Comparison of ENCODE assay signal across 29 cellular contexts in genomic region chr2:239666855-239667376, GRCh38.
DNase-seq lines count a peak whose midpoint lies in the region; ATAC-seq and TF ChIP-seq lines count a peak whose summit lies in the region.
"Had no signal": no experiment of that assay in that cellular context is flagged by ENCODE, and none has a peak within 500 bp of the region (broad histone marks: within the 10 kb centered on the region; RNA-seq: fewer than 3 reads in every experiment).

No MANE protein-coding gene starts in this region.

- H2AFZ ChIP-seq in smooth muscle cell (ENCODE audit: low read depth): no peak overlapping the region

- no peak overlapping the region for H3K27ac ChIP-seq in esophagus muscularis mucosa (replicated peaks in 1 of 4)
- H3K27ac ChIP-seq in testis: no peak overlapping the region
- no peak overlapping the region for H3K27ac ChIP-seq in smooth muscle cell (ENCODE audit: low read depth)
- H3K27ac ChIP-seq: cardiac muscle cell, colonic mucosa, WERI-Rb-1 had no signal

- no peaks in the 10 kb centered on the region for H3K79me2 ChIP-seq in smooth muscle cell (ENCODE audit: low read depth)

- H3K36me3 ChIP-seq in esophagus muscularis mucosa: no peaks in the 10 kb centered on the region
- H3K36me3 ChIP-seq in testis (ENCODE audit: low read depth, missing control alignments): no peaks in the 10 kb centered on the region
- no peaks in the 10 kb centered on the region for H3K36me3 ChIP-seq in smooth muscle cell (ENCODE audit: low read depth)
- H3K36me3 ChIP-seq: cardiac muscle cell, colonic mucosa, WERI-Rb-1 had no signal

- H3K9ac ChIP-seq in smooth muscle cell (ENCODE audit: low read depth): no peak overlapping the region

- intact Hi-C loops in esophagus muscularis mucosa (cut with DNase I) (no loop called here), testis (cut with DNase I; ENCODE audit: low total_unique reads) (no loop called here)

- H3K4me1 Mint-ChIP-seq in activated T-cell treated with anti-CD3 and anti-CD28 coated beads, Interleukin-2, amount 50 U/mL, for 24 hours (ENCODE audit: low read depth): no peaks in the 10 kb centered on the region
- no peaks in the 10 kb centered on the region for H3K4me1 Mint-ChIP-seq in activated T-cell treated with anti-CD3 and anti-CD28 coated beads, Interleukin-2, amount 50 U/mL, for 4 hours (ENCODE audit: low read depth)
- H3K4me1 Mint-ChIP-seq: activated CD4-positive, alpha-beta T cell treated with anti-CD3 and anti-CD28 coated beads, Interleukin-2, amount 10 ng/mL, durations not matched to agents 7 days and 5 days; activated T-helper 17 cell treated with anti-CD3 and anti-CD28 coated beads, Interleukin-2, amount 50 U/mL, for 72 hours; IgD-negative memory B cell; memory B cell had no signal

- H3K4me1 ChIP-seq in esophagus muscularis mucosa: peaks cover 0 to 7% (median 3%) of the 10 kb centered on the region in 4 donors
- peaks cover 6% of the 10 kb centered on the region for H3K4me1 ChIP-seq in testis
- no peaks in the 10 kb centered on the region for H3K4me1 ChIP-seq in smooth muscle cell (ENCODE audit: low read depth)
- H3K4me1 ChIP-seq: colonic mucosa had no signal

- no peak overlapping the region for H3K4me2 ChIP-seq in smooth muscle cell

- TF ChIP-seq POLR2A in esophagus muscularis mucosa (IDR thresholded peaks at IDR 0.05; ENCODE audit: low read depth) (no peak), testis (IDR thresholded peaks at IDR 0.05) (no peak)

- H3K27me3 ChIP-seq in esophagus muscularis mucosa: peaks cover 0 to 23% (median 0%) of the 10 kb centered on the region in 4 donors
- no peaks in the 10 kb centered on the region for H3K27me3 ChIP-seq in testis
- H3K27me3 ChIP-seq in smooth muscle cell (ENCODE audit: low read depth): peaks cover 2% of the 10 kb centered on the region
- H3K27me3 ChIP-seq: cardiac muscle cell, colonic mucosa had no signal

- no peak overlapping the region for H3K4me3 ChIP-seq in esophagus muscularis mucosa
- no peak overlapping the region for H3K4me3 ChIP-seq in testis
- no peak overlapping the region for H3K4me3 ChIP-seq in smooth muscle cell
- H3K4me3 ChIP-seq: cardiac muscle cell, colonic mucosa had no signal

- H3K4me3 Mint-ChIP-seq in activated T-cell treated with anti-CD3 and anti-CD28 coated beads, Interleukin-2, amount 50 U/mL, for 24 hours: no peak overlapping the region
- H3K4me3 Mint-ChIP-seq in activated T-cell treated with anti-CD3 and anti-CD28 coated beads, Interleukin-2, amount 50 U/mL, for 4 hours: no peak overlapping the region
- H3K4me3 Mint-ChIP-seq: activated CD4-positive, alpha-beta T cell treated with anti-CD3 and anti-CD28 coated beads, Interleukin-2, amount 10 ng/mL, durations not matched to agents 7 days and 5 days; activated naive CD8-positive, alpha-beta T cell; activated T-helper 17 cell treated with anti-CD3 and anti-CD28 coated beads, Interleukin-2, amount 50 U/mL, for 72 hours; CD8-positive, alpha-beta T cell; effector memory CD8-positive, alpha-beta T cell; IgD-negative memory B cell; memory B cell; neural crest cell had no signal

- no peak for TF ChIP-seq EP300 in esophagus muscularis mucosa (IDR thresholded peaks at IDR 0.05)

- no peaks in the 10 kb centered on the region for H4K20me1 ChIP-seq in smooth muscle cell (ENCODE audit: low read depth)

- H3K9me3 Mint-ChIP-seq in activated T-cell treated with anti-CD3 and anti-CD28 coated beads, Interleukin-2, amount 50 U/mL, for 24 hours: no peaks in the 10 kb centered on the region
- no peaks in the 10 kb centered on the region for H3K9me3 Mint-ChIP-seq in activated T-cell treated with anti-CD3 and anti-CD28 coated beads, Interleukin-2, amount 50 U/mL, for 4 hours
- H3K9me3 Mint-ChIP-seq: activated CD4-positive, alpha-beta T cell treated with anti-CD3 and anti-CD28 coated beads, Interleukin-2, amount 10 ng/mL, durations not matched to agents 7 days and 5 days; activated T-helper 17 cell treated with anti-CD3 and anti-CD28 coated beads, Interleukin-2, amount 50 U/mL, for 72 hours; CD8-positive, alpha-beta T cell; effector memory CD8-positive, alpha-beta T cell; IgD-negative memory B cell; memory B cell; neural crest cell had no signal

- H3F3A ChIP-seq in smooth muscle cell (ENCODE audit: low read depth): no peaks in the 10 kb centered on the region

- peaks cover 14% of the 10 kb centered on the region for H3K27me3 Mint-ChIP-seq in activated T-cell treated with anti-CD3 and anti-CD28 coated beads, Interleukin-2, amount 50 U/mL, for 24 hours
- peaks cover 12% of the 10 kb centered on the region for H3K27me3 Mint-ChIP-seq in activated T-cell treated with anti-CD3 and anti-CD28 coated beads, Interleukin-2, amount 50 U/mL, for 4 hours (ENCODE audit: low read depth)

- no peak for ATAC-seq in activated T-cell treated with anti-CD3 and anti-CD28 coated beads, Interleukin-2, amount 50 U/mL, for 4 hours
- ATAC-seq: activated T-helper 17 cell treated with anti-CD3 and anti-CD28 coated beads, Interleukin-2, amount 50 U/mL, for 72 hours; CD8-positive, alpha-beta T cell; effector memory CD8-positive, alpha-beta T cell; left colon; right cardiac atrium; Right ventricle myocardium inferior had no signal

- H3K9me3 ChIP-seq in esophagus muscularis mucosa (no peaks in the 10 kb centered on the region), testis (no peaks in the 10 kb centered on the region), smooth muscle cell (replicated peaks; ENCODE audit: low read depth) (no peaks in the 10 kb centered on the region)
- H3K9me3 ChIP-seq: colonic mucosa had no signal

- peak; percentile 14 for DNase-seq in activated T-cell treated with anti-CD3 and anti-CD28 coated beads, Interleukin-2, amount 50 U/mL, for 24 hours
- DNase-seq in activated T-cell treated with anti-CD3 and anti-CD28 coated beads, Interleukin-2, amount 50 U/mL, for 48 hours: no peak
- DNase-seq in NCI-H2171 treated with DMSO at 0.1 percent for 48 hours (lab: John Stamatoyannopoulos, UW) (peak; percentile 84), esophagus muscularis mucosa (ENCODE audit: extremely low spot score) (peak; percentile 75), testis (peak; percentile 19), GDM1 (lab: John Stamatoyannopoulos, UW) (no peak), smooth muscle cell (lab: John Stamatoyannopoulos, UW; ENCODE audit: unreplicated experiment) (no peak)
- no peak for DNase-seq in activated T-cell treated with anti-CD3 and anti-CD28 coated beads, Interleukin-2, amount 50 U/mL, for 4 hours
- DNase-seq: activated CD4-positive, alpha-beta T cell treated with anti-CD3 and anti-CD28 coated beads, Interleukin-2, amount 10 ng/mL, durations not matched to agents 7 days and 5 days; aorta; CD8-positive, alpha-beta T cell; colonic mucosa; DMS153; effector memory CD8-positive, alpha-beta T cell; left colon; NCI-H1092 treated with DMSO at 0.1 percent for 48 hours; NCI-H2081; right cardiac atrium; stimulated activated CD4-positive, alpha-beta T cell treated with anti-CD3 and anti-CD28 coated beads, Interleukin-4, amount 100 ng/mL, for 4 hours; stimulated activated naive CD4-positive, alpha-beta T cell; T-helper 9 cell; WERI-Rb-1 had no signal

- H3K27ac Mint-ChIP-seq in activated T-cell treated with anti-CD3 and anti-CD28 coated beads, Interleukin-2, amount 50 U/mL, for 24 hours: no peak overlapping the region
- H3K27ac Mint-ChIP-seq: activated CD4-positive, alpha-beta T cell treated with anti-CD3 and anti-CD28 coated beads, Interleukin-2, amount 10 ng/mL, durations not matched to agents 7 days and 5 days; activated naive CD8-positive, alpha-beta T cell; activated T-helper 17 cell treated with anti-CD3 and anti-CD28 coated beads, Interleukin-2, amount 50 U/mL, for 72 hours; CD8-positive, alpha-beta T cell; IgD-negative memory B cell; memory B cell had no signal

- H3K36me3 Mint-ChIP-seq in activated T-cell treated with anti-CD3 and anti-CD28 coated beads, Interleukin-2, amount 50 U/mL, for 24 hours (ENCODE audit: low read depth): no peaks in the 10 kb centered on the region
- no peaks in the 10 kb centered on the region for H3K36me3 Mint-ChIP-seq in activated T-cell treated with anti-CD3 and anti-CD28 coated beads, Interleukin-2, amount 50 U/mL, for 4 hours (ENCODE audit: insufficient read depth)
- H3K36me3 Mint-ChIP-seq: activated naive CD8-positive, alpha-beta T cell; CD8-positive, alpha-beta T cell; memory B cell had no signal

- no peak for TF ChIP-seq CTCF in esophagus muscularis mucosa (IDR thresholded peaks at IDR 0.05)
- TF ChIP-seq CTCF in testis (IDR thresholded peaks at IDR 0.05): no peak
- TF ChIP-seq CTCF in smooth muscle cell (IDR thresholded peaks at IDR 0.05; ENCODE audit: borderline replicate concordance, insufficient read depth, poor library complexity, severe bottlenecking): no peak

- 75% methylated on average over 11 of the region's 11 CpGs for WGBS in esophagus muscularis mucosa
- 68 to 75% methylated on average over 10 to 11 of the region's 11 CpGs for WGBS in testis, 2 donors
- 82% methylated on average over 11 of the region's 11 CpGs for whole genome bisulfite sequencing in smooth muscle cell (ENCODE audit: low lambda C conversion rate)

Comparison
In these comparisons a context has a peak if more than half of its experiments do, and no peak if none do; other contexts are left out.
1. DNase-seq: peak in activated T-cell treated with anti-CD3 and anti-CD28 coated beads, Interleukin-2, amount 50 U/mL, for 24 hours (single experiment), NCI-H2171 treated with DMSO at 0.1 percent for 48 hours (single experiment), esophagus muscularis mucosa (single experiment) and testis (single experiment); none in activated T-cell treated with anti-CD3 and anti-CD28 coated beads, Interleukin-2, amount 50 U/mL, for 48 hours (0 of 2), GDM1 (single experiment), smooth muscle cell (single experiment) and activated T-cell treated with anti-CD3 and anti-CD28 coated beads, Interleukin-2, amount 50 U/mL, for 4 hours (single experiment).